ENCODE assay signal across 1 cellular context in genomic region chr1:2606806-2607680, GRCh38.
TF ChIP-seq lines count a peak whose summit lies in the region.

No MANE protein-coding gene starts in this region.

TF ChIP-seq in K562, 482 proteins besides CTCF, POLR2A, EP300 and RAD21:
- TF ChIP-seq SFPQ (IDR thresholded peaks at IDR 0.05; ENCODE audit: low read depth, low read length) (no peak), BHLHE40 (IDR thresholded peaks at IDR 0.05; ENCODE audit: low read length) (0 out of 2 replicates have a peak, but pooled peaks have one; percentile 7)
